ENCODE assay signal across 9 cellular contexts in genomic region chr13:48158290-48158689, GRCh38.
A peak's percentile ranks its signal among the peaks of the same experiment; 100 is the strongest.
DNase-seq lines count a peak whose midpoint lies in the region; ATAC-seq and TF ChIP-seq lines count a peak whose summit lies in the region.
"Had no signal": no experiment of that assay in that cellular context is flagged by ENCODE, and none has a peak within 500 bp of the region (broad histone marks: within the 10 kb centered on the region; RNA-seq: fewer than 3 reads in every experiment).

No MANE protein-coding gene starts in this region.

- H3K36me3 ChIP-seq in heart left ventricle, result no peaks in the 10 kb centered on the region
- no peaks in the 10 kb centered on the region for H3K36me3 ChIP-seq in HAP-1 (replicated peaks)

- H3K4me1 ChIP-seq in heart left ventricle (peaks cover 0 to 89% (median 12%) of the 10 kb centered on the region in 12 donors), HAP-1 (peaks cover 33% of the 10 kb centered on the region)

- peak overlapping the region; percentile 9 for H3K4me3 Mint-ChIP-seq in activated CD4-positive, alpha-beta T cell treated with anti-CD3 and anti-CD28 coated beads, Interleukin-2, amount 10 ng/mL, durations not matched to agents 24 days and 14 days
- H3K4me3 Mint-ChIP-seq in central memory CD8-positive, alpha-beta T cell, result peak overlapping the region; percentile 0
- H3K4me3 Mint-ChIP-seq in stimulated activated memory B cell treated with anti-CD40 and anti-IgM and Interleukin-4, amounts not matched to agents 10 μg/mL and 1 μg/mL and 100 μg/mL, for 72 hours, result no peak overlapping the region

- H3K27me3 ChIP-seq in heart left ventricle (no peaks in the 10 kb centered on the region), HAP-1 (ENCODE audit: low read depth) (no peaks in the 10 kb centered on the region)

- no peak for DNase-seq in activated CD4-positive, alpha-beta T cell treated with anti-CD3 and anti-CD28 coated beads, Interleukin-2, amount 10 ng/mL, durations not matched to agents 24 days and 14 days
- DNase-seq in activated CD4-positive, alpha-beta T cell treated with anti-CD3 and anti-CD28 coated beads for 48 hours, result no peak
- no peak for DNase-seq in central memory CD8-positive, alpha-beta T cell (ENCODE audit: low spot score in 2 of 2)
- DNase-seq in heart left ventricle (no peak), HAP-1 (ENCODE audit: low spot score in 2 of 2) (no peak), erythroblast (lab: John Stamatoyannopoulos, UW) (no peak)
- DNase-seq: foreskin fibroblast had no signal

- no peak for TF ChIP-seq CTCF in heart left ventricle (IDR thresholded peaks at IDR 0.05)

- H3K9me3 Mint-ChIP-seq in activated CD4-positive, alpha-beta T cell treated with anti-CD3 and anti-CD28 coated beads, Interleukin-2, amount 10 ng/mL, durations not matched to agents 24 days and 14 days, result no peaks in the 10 kb centered on the region
- no peaks in the 10 kb centered on the region for H3K9me3 Mint-ChIP-seq in central memory CD8-positive, alpha-beta T cell
- H3K9me3 Mint-ChIP-seq in stimulated activated memory B cell treated with anti-CD40 and anti-IgM and Interleukin-4, amounts not matched to agents 10 μg/mL and 1 μg/mL and 100 μg/mL, for 72 hours, result no peaks in the 10 kb centered on the region

- H3K9me3 ChIP-seq in heart left ventricle, result no peaks in the 10 kb centered on the region
- H3K9me3 ChIP-seq in HAP-1, result no peaks in the 10 kb centered on the region

- peaks cover 2% of the 10 kb centered on the region for H3K36me3 Mint-ChIP-seq in activated CD4-positive, alpha-beta T cell treated with anti-CD3 and anti-CD28 coated beads, Interleukin-2, amount 10 ng/mL, durations not matched to agents 24 days and 14 days (ENCODE audit: low read depth)
- H3K36me3 Mint-ChIP-seq in central memory CD8-positive, alpha-beta T cell (ENCODE audit: insufficient read depth), result peaks cover 4% of the 10 kb centered on the region
- no peaks in the 10 kb centered on the region for H3K36me3 Mint-ChIP-seq in stimulated activated memory B cell treated with anti-CD40 and anti-IgM and Interleukin-4, amounts not matched to agents 10 μg/mL and 1 μg/mL and 100 μg/mL, for 72 hours

- ATAC-seq in HG03460 (IDR thresholded peaks at IDR 0.05; ENCODE audit: unreplicated experiment), result peak; percentile 55
- ATAC-seq in central memory CD8-positive, alpha-beta T cell (replicated peaks; ENCODE audit: extremely low read depth, poor library complexity, severe bottlenecking), result no peak
- ATAC-seq in stimulated activated memory B cell treated with anti-CD40 and anti-IgM and Interleukin-4, amounts not matched to agents 10 μg/mL and 1 μg/mL and 100 μg/mL, for 72 hours, result peak; percentile 36
- ATAC-seq in heart left ventricle, result no peak

- 64 to 83% (median 78%) methylated on average over 1 of the region's 1 CpG for WGBS in heart left ventricle, 4 donors

- no peak for TF ChIP-seq POLR2A in heart left ventricle (IDR thresholded peaks at IDR 0.05)
- TF ChIP-seq POLR2A in erythroblast (IDR thresholded peaks at IDR 0.05; ENCODE audit: low read length), result no peak

- intact Hi-C loops in activated CD4-positive, alpha-beta T cell treated with anti-CD3 and anti-CD28 coated beads, Interleukin-2, amount 10 ng/mL, durations not matched to agents 24 days and 14 days (cut with micrococcal nuclease), result loop anchor here (10.0 kb wide), 1 partner anchor 407 kb away; no protein-coding TSS in a partner anchor
- intact Hi-C loops in heart left ventricle (cut with DNase I), result no loop called here

- H3K4me3 ChIP-seq in heart left ventricle (no peak overlapping the region), HAP-1 (no peak overlapping the region)

- peak overlapping the region in 4 of 12 donors; percentile 2 to 92 (median 62) for H3K27ac ChIP-seq in heart left ventricle

- H3K27me3 Mint-ChIP-seq in activated CD4-positive, alpha-beta T cell treated with anti-CD3 and anti-CD28 coated beads, Interleukin-2, amount 10 ng/mL, durations not matched to agents 24 days and 14 days, result no peaks in the 10 kb centered on the region
- no peaks in the 10 kb centered on the region for H3K27me3 Mint-ChIP-seq in central memory CD8-positive, alpha-beta T cell
- no peaks in the 10 kb centered on the region for H3K27me3 Mint-ChIP-seq in stimulated activated memory B cell treated with anti-CD40 and anti-IgM and Interleukin-4, amounts not matched to agents 10 μg/mL and 1 μg/mL and 100 μg/mL, for 72 hours

- in situ Hi-C loops in HAP-1 (cut with MboI; ENCODE audit: low sequenced_read_pairs), result no loop called here

- peaks cover 43% of the 10 kb centered on the region for H3K4me1 Mint-ChIP-seq in activated CD4-positive, alpha-beta T cell treated with anti-CD3 and anti-CD28 coated beads, Interleukin-2, amount 10 ng/mL, durations not matched to agents 24 days and 14 days
- H3K4me1 Mint-ChIP-seq in central memory CD8-positive, alpha-beta T cell, result peaks cover 41% of the 10 kb centered on the region
- peaks cover 35% of the 10 kb centered on the region for H3K4me1 Mint-ChIP-seq in stimulated activated memory B cell treated with anti-CD40 and anti-IgM and Interleukin-4, amounts not matched to agents 10 μg/mL and 1 μg/mL and 100 μg/mL, for 72 hours

- H3K27ac Mint-ChIP-seq in activated CD4-positive, alpha-beta T cell treated with anti-CD3 and anti-CD28 coated beads, Interleukin-2, amount 10 ng/mL, durations not matched to agents 24 days and 14 days, result peak overlapping the region; percentile 72
- no peak overlapping the region for H3K27ac Mint-ChIP-seq in central memory CD8-positive, alpha-beta T cell (ENCODE audit: low read depth)
- no peak overlapping the region for H3K27ac Mint-ChIP-seq in stimulated activated memory B cell treated with anti-CD40 and anti-IgM and Interleukin-4, amounts not matched to agents 10 μg/mL and 1 μg/mL and 100 μg/mL, for 72 hours

Comparison
In these comparisons a context has a peak if more than half of its experiments do, and no peak if none do; other contexts are left out.
1. ATAC-seq: peak in HG03460 (single experiment) and stimulated activated memory B cell treated with anti-CD40 and anti-IgM and Interleukin-4, amounts not matched to agents 10 μg/mL and 1 μg/mL and 100 μg/mL, for 72 hours (single experiment); none in central memory CD8-positive, alpha-beta T cell (single experiment) and heart left ventricle (0 of 4).